24 cellular contexts compared by ENCODE assay signal in genomic region chr4:8793571-8794160, GRCh38.
"Had no signal": no experiment of that assay in that cellular context is flagged by ENCODE, and none has a peak within 500 bp of the region (broad histone marks: within the 10 kb centered on the region; RNA-seq: fewer than 3 reads in every experiment).

No MANE protein-coding gene starts in this region.

- H3K36me3 ChIP-seq: colonic mucosa, esophagus squamous epithelium, gastrocnemius medialis, heart right ventricle, left lung, lower lobe of right lung had no signal

- ATAC-seq: effector memory CD8-positive, alpha-beta T cell; esophagus mucosa; gastrocnemius medialis; heart right ventricle; left cardiac atrium; left lung; left ventricle myocardium superior; mucosa of descending colon had no signal

- H3K4me1 Mint-ChIP-seq: endodermal cell, mesothelial cell of epicardium had no signal

- H3K27me3 Mint-ChIP-seq: dendritic cell treated with granulocyte-macrophage colony-stimulating factor and Interleukin-4, amounts not matched to agents 40 ng/mL and 50 ng/mL, for 4 days; effector memory CD8-positive, alpha-beta T cell had no signal

- H3K27me3 ChIP-seq: colonic mucosa, gastrocnemius medialis had no signal

- DNase-seq: colonic mucosa; cortex of kidney; effector CD8-positive, alpha-beta T cell; effector memory CD8-positive, alpha-beta T cell; endodermal cell; erythroblast; esophagus squamous epithelium; foreskin fibroblast; foreskin melanocyte; gastrocnemius medialis; glutamatergic neuron; head of caudate nucleus; heart right ventricle; hippocampal formation; left cardiac atrium; left lung; left ventricle myocardium superior; lower lobe of right lung; mesenchymal stem cell; mucosa of descending colon had no signal

- H3K4me3 Mint-ChIP-seq: dendritic cell treated with granulocyte-macrophage colony-stimulating factor and Interleukin-4, amounts not matched to agents 40 ng/mL and 50 ng/mL, for 4 days; effector memory CD8-positive, alpha-beta T cell; endodermal cell; mesothelial cell of epicardium had no signal

- H3K27ac Mint-ChIP-seq: dendritic cell treated with granulocyte-macrophage colony-stimulating factor and Interleukin-4, amounts not matched to agents 40 ng/mL and 50 ng/mL, for 4 days; effector memory CD8-positive, alpha-beta T cell; endodermal cell; mesothelial cell of epicardium had no signal

- H3K36me3 Mint-ChIP-seq: mesothelial cell of epicardium had no signal

- H3K9me3 Mint-ChIP-seq: dendritic cell treated with granulocyte-macrophage colony-stimulating factor and Interleukin-4, amounts not matched to agents 40 ng/mL and 50 ng/mL, for 4 days; effector memory CD8-positive, alpha-beta T cell; endodermal cell; mesothelial cell of epicardium had no signal

- H3K4me1 ChIP-seq: colonic mucosa, esophagus squamous epithelium, gastrocnemius medialis, heart right ventricle, left lung, lower lobe of right lung had no signal

- H3K27ac ChIP-seq: colonic mucosa, epithelial cell of prostate, esophagus squamous epithelium, gastrocnemius medialis, heart right ventricle, left lung, lower lobe of right lung had no signal

- H3K4me3 ChIP-seq: colonic mucosa, esophagus squamous epithelium, gastrocnemius medialis, heart right ventricle, left lung, lower lobe of right lung, mucosa of descending colon had no signal

- H3K9me3 ChIP-seq: colonic mucosa, esophagus squamous epithelium, gastrocnemius medialis, heart right ventricle, left lung, lower lobe of right lung, mucosa of descending colon had no signal
